28 cellular contexts compared by ENCODE assay signal in genomic region chr9:131862261-131862660, GRCh38.
"Had no signal": no experiment of that assay in that cellular context is flagged by ENCODE, and none has a peak within 500 bp of the region (broad histone marks: within the 10 kb centered on the region; RNA-seq: fewer than 3 reads in every experiment).

No MANE protein-coding gene starts in this region.

- H3K4me1 ChIP-seq: esophagus muscularis mucosa, foreskin keratinocyte, gastrocnemius medialis, heart right ventricle had no signal

- H3K27ac ChIP-seq: brain microvascular endothelial cell, esophagus muscularis mucosa, foreskin keratinocyte, gastrocnemius medialis, heart right ventricle, WERI-Rb-1 had no signal

- H3K27me3 ChIP-seq: brain microvascular endothelial cell, esophagus muscularis mucosa, foreskin keratinocyte, gastrocnemius medialis, heart right ventricle had no signal

- DNase-seq: activated B cell treated with CpG ODN at 0.5 μM for 24 hours; activated CD4-positive, alpha-beta T cell treated with anti-CD3 and anti-CD28 coated beads for 48 hours; activated CD4-positive, alpha-beta T cell treated with anti-CD3 and anti-CD28 coated beads, Interleukin-2, amount 50 U/mL, for 1 hour; activated CD4-positive, alpha-beta T cell treated with anti-CD3 and anti-CD28 coated beads, Interleukin-2, amount 50 U/mL, for 48 hours; activated CD8-positive, alpha-beta memory T cell treated with anti-CD3 and anti-CD28 coated beads for 24 hours; activated CD8-positive, alpha-beta T cell treated with anti-CD3 and anti-CD28 coated beads for 36 hours; activated effector memory CD4-positive, alpha-beta T cell treated with Interleukin-2 at 50 U/mL for 16 hours; activated gamma-delta T cell treated with Interleukin-2 at 50 U/mL for 16 hours; activated naive CD4-positive, alpha-beta T cell treated with anti-CD3 and anti-CD28 coated beads, Interleukin-2, amount 50 U/mL, for 16 hours; activated naive CD4-positive, alpha-beta T cell treated with Interleukin-2 at 50 U/mL for 16 hours; activated T-cell treated with anti-CD3 and anti-CD28 coated beads, Interleukin-2, amount 50 U/mL, for 4 hours; amniotic stem cell; anterior cingulate cortex; brain microvascular endothelial cell; caudate nucleus; cortex of kidney; dermis blood vessel endothelial cell; effector CD4-positive, alpha-beta T cell; effector memory CD8-positive, alpha-beta T cell; erythroblast; foreskin keratinocyte; gastrocnemius medialis; heart right ventricle; T1000; WERI-Rb-1 had no signal

- FAIRE-seq: astrocyte, colon had no signal

- H3K9me3 ChIP-seq: esophagus muscularis mucosa, gastrocnemius medialis, heart right ventricle had no signal

- H3K4me3 ChIP-seq: esophagus muscularis mucosa, gastrocnemius medialis, heart right ventricle had no signal

- H3K36me3 ChIP-seq: brain microvascular endothelial cell had no signal
